Comparison of ENCODE assay signal across 31 cellular contexts in genomic region chr10:59791602-59792001, GRCh38. TPM values are rescaled to one million over a fixed set of nuclear protein-coding genes. Genes with fewer than 3 reads are reported as not detected.
"Had no signal": no experiment of that assay in that cellular context is flagged by ENCODE, and none has a peak within 500 bp of the region (broad histone marks: within the 10 kb centered on the region; RNA-seq: fewer than 3 reads in every experiment).

No MANE protein-coding gene starts in this region.

- H3K9me3 Mint-ChIP-seq: naive thymus-derived CD8-positive, alpha-beta T cell; stimulated activated effector memory CD8-positive, alpha-beta T cell treated with anti-CD3 and anti-CD28 coated beads, Interleukin-12 subunit alpha, Interleukin-12 subunit beta, amount 100 ng/mL, for 72 hours had no signal

- H3K27me3 ChIP-seq: left lung, pancreas, sigmoid colon, spleen, stomach, suprapubic skin, tibial artery, upper lobe of right lung had no signal

- DNase-seq: hippocampal formation; kidney; left colon; left lung; lower lobe of right lung; mammary epithelial cell; mesenchymal stem cell; naive thymus-derived CD8-positive, alpha-beta T cell; nucleus accumbens; pancreas; posterior cingulate gyrus; retina; right cardiac atrium; sigmoid colon; small intestine; spleen; stimulated activated CD4-positive, alpha-beta T cell treated with anti-CD3 and anti-CD28 coated beads, Interleukin-4, amount 100 ng/mL, for 24 hours; stimulated activated naive CD4-positive, alpha-beta T cell; stomach; tibial artery; trophoblast cell; upper lobe of right lung had no signal

- H3K4me1 ChIP-seq: left lung, lower lobe of right lung, pancreas, prostate gland, spleen, suprapubic skin, tibial artery, upper lobe of right lung had no signal

- H3K4me1 Mint-ChIP-seq: stimulated activated effector memory CD8-positive, alpha-beta T cell treated with anti-CD3 and anti-CD28 coated beads, Interleukin-12 subunit alpha, Interleukin-12 subunit beta, amount 100 ng/mL, for 72 hours had no signal

- H3K27ac ChIP-seq: left lung, lower lobe of right lung, pancreas, prostate gland, sigmoid colon, spleen, stomach, suprapubic skin, thoracic aorta, tibial artery, upper lobe of right lung had no signal

- H3K27ac Mint-ChIP-seq: stimulated activated effector memory CD8-positive, alpha-beta T cell treated with anti-CD3 and anti-CD28 coated beads, Interleukin-12 subunit alpha, Interleukin-12 subunit beta, amount 100 ng/mL, for 72 hours had no signal

- ATAC-seq: left colon; left lung; lower lobe of right lung; naive thymus-derived CD8-positive, alpha-beta T cell; pancreas; right cardiac atrium; stimulated activated effector memory CD8-positive, alpha-beta T cell treated with anti-CD3 and anti-CD28 coated beads, Interleukin-12 subunit alpha, Interleukin-12 subunit beta, amount 100 ng/mL, for 72 hours; upper lobe of right lung had no signal

- H3K4me3 Mint-ChIP-seq: naive thymus-derived CD8-positive, alpha-beta T cell; nephron; neural crest cell; stimulated activated effector memory CD8-positive, alpha-beta T cell treated with anti-CD3 and anti-CD28 coated beads, Interleukin-12 subunit alpha, Interleukin-12 subunit beta, amount 100 ng/mL, for 72 hours had no signal

- H3K4me3 ChIP-seq: left lung, lower lobe of right lung, pancreas, prostate gland, sigmoid colon, spleen, stomach, suprapubic skin, thoracic aorta, tibial artery, upper lobe of right lung had no signal

- H3K9me3 ChIP-seq: left lung, lower lobe of right lung, pancreas, prostate gland, sigmoid colon, spleen, stomach, suprapubic skin, thoracic aorta, tibial artery, upper lobe of right lung had no signal

- H3K27me3 Mint-ChIP-seq: naive thymus-derived CD8-positive, alpha-beta T cell had no signal

- H3K36me3 ChIP-seq: prostate gland had no signal

RNA-seq across cellular contexts. Expression of gene MRLN, which starts 38.3 kb away (rescaled TPM):
- total RNA-seq: kidney; left colon; left lung; liver; lower lobe of right lung; mammary epithelial cell; mucosa of gallbladder; naive thymus-derived CD8-positive, alpha-beta T cell; neural crest cell; osteoblast; prostate gland; right cardiac atrium; sigmoid colon; spleen; stomach; suprapubic skin; thoracic aorta; upper lobe of right lung had no signal
- polyA plus RNA-seq: liver; mammary epithelial cell; naive thymus-derived CD8-positive, alpha-beta T cell; right cardiac atrium; sigmoid colon; small intestine; spleen had no signal
